In genomic region chr6:131135244-131136020, GRCh38 we compare ENCODE assay signal across 1 cellular context.
TF ChIP-seq lines count a peak whose summit lies in the region.

Gene AKAP7, plus strand, starts transcription at chr6:131135467. Its CDS starts 297 bp downstream, at chr6:131135764.

TF ChIP-seq in HepG2, 621 proteins besides CTCF, POLR2A, EP300 and RAD21 (continued from another document and continues in another):
- TF ChIP-seq DMTF1 (CRISPR knock-in tag; IDR thresholded peaks at IDR 0.05) (no peak; the same call in 1 of the 2 replicates), ZNF574 (CRISPR knock-in tag; IDR thresholded peaks at IDR 0.05) (peak; percentile 44; the same call in 1 of the 2 replicates), ZNF468 (CRISPR knock-in tag; IDR thresholded peaks at IDR 0.05) (no peak), MTF2 (CRISPR knock-in tag; IDR thresholded peaks at IDR 0.05; ENCODE audit: borderline replicate concordance) (peak; percentile 56; the same call in 1 of the 2 replicates), BRD4 (CRISPR knock-in tag; IDR thresholded peaks at IDR 0.05) (peak; percentile 84), ZNF160 (CRISPR knock-in tag; IDR thresholded peaks at IDR 0.05) (no peak), ZNF513 (CRISPR knock-in tag; conservative IDR thresholded peaks at IDR 0.05) (peak; percentile 38; the same call in 1 of the 2 replicates), ATF3 (CRISPR knock-in tag; IDR thresholded peaks at IDR 0.05) (peak; percentile 42; the same call in 1 of the 2 replicates), PBX2 (CRISPR knock-in tag; IDR thresholded peaks at IDR 0.05) (no peak), FOXP1 (IDR thresholded peaks at IDR 0.05) (no peak), FOXP1 (CRISPR knock-in tag; IDR thresholded peaks at IDR 0.05) (no peak), HCFC1 (IDR thresholded peaks at IDR 0.05; ENCODE audit: low read depth, low read length) (no peak), ZNF18 (CRISPR knock-in tag; IDR thresholded peaks at IDR 0.05; ENCODE audit: insufficient replicate concordance) (no peak), HNRNPK (IDR thresholded peaks at IDR 0.05; ENCODE audit: low read depth, low read length, poor library complexity, severe bottlenecking) (no peak), ZBTB8A (CRISPR knock-in tag; IDR thresholded peaks at IDR 0.05; ENCODE audit: borderline replicate concordance, low read depth) (no peak), CBX1 (IDR thresholded peaks at IDR 0.05; ENCODE audit: low read depth) (peak; percentile 13), ZNF263 (CRISPR knock-in tag; IDR thresholded peaks at IDR 0.05) (no peak), PITX1 (CRISPR knock-in tag; IDR thresholded peaks at IDR 0.05) (no peak), PLRG1 (conservative IDR thresholded peaks at IDR 0.05) (no peak), ZNF552 (CRISPR knock-in tag; IDR thresholded peaks at IDR 0.05; ENCODE audit: borderline replicate concordance) (no peak), THAP11 (CRISPR knock-in tag; IDR thresholded peaks at IDR 0.05) (no peak), ZNF143 (CRISPR knock-in tag; IDR thresholded peaks at IDR 0.05) (no peak; the same call in 1 of the 2 replicates), HHEX (CRISPR knock-in tag; IDR thresholded peaks at IDR 0.05) (no peak), ZNF460 (CRISPR knock-in tag; IDR thresholded peaks at IDR 0.05; ENCODE audit: borderline replicate concordance) (no peak), MXD3 (CRISPR knock-in tag; IDR thresholded peaks at IDR 0.05) (peak; percentile 75), ZNF431 (CRISPR knock-in tag; IDR thresholded peaks at IDR 0.05; ENCODE audit: borderline replicate concordance, low read depth) (peak; percentile 57; the same call in 1 of the 2 replicates), ZNF614 (CRISPR knock-in tag; IDR thresholded peaks at IDR 0.05; ENCODE audit: borderline replicate concordance) (no peak), ZFP36L1 (CRISPR knock-in tag; IDR thresholded peaks at IDR 0.05) (no peak), NR2F1 (CRISPR knock-in tag; IDR thresholded peaks at IDR 0.05) (no peak), RFX3 (CRISPR knock-in tag; IDR thresholded peaks at IDR 0.05) (no peak), ZNF720 (CRISPR knock-in tag; IDR thresholded peaks at IDR 0.05) (no peak), RAD51 (IDR thresholded peaks at IDR 0.05; ENCODE audit: borderline replicate concordance) (no peak), PRMT3 (CRISPR knock-in tag; IDR thresholded peaks at IDR 0.05; ENCODE audit: borderline replicate concordance, low read depth) (peak; percentile 79; the same call in 1 of the 2 replicates), MED8 (CRISPR knock-in tag; IDR thresholded peaks at IDR 0.05; ENCODE audit: insufficient replicate concordance) (peak; percentile 71), GRHL1 (CRISPR knock-in tag; conservative IDR thresholded peaks at IDR 0.05) (no peak), ZBTB33 (CRISPR knock-in tag; IDR thresholded peaks at IDR 0.05) (no peak), ZNF138 (CRISPR knock-in tag; IDR thresholded peaks at IDR 0.05; ENCODE audit: low read depth) (peak; percentile 90; the same call in 1 of the 2 replicates), AHR (CRISPR knock-in tag; IDR thresholded peaks at IDR 0.05) (peak; percentile 73; the same call in 1 of the 2 replicates), RFXAP (CRISPR knock-in tag; IDR thresholded peaks at IDR 0.05; ENCODE audit: borderline replicate concordance) (peak; percentile 36; the same call in 1 of the 2 replicates), ARID2 (CRISPR knock-in tag; IDR thresholded peaks at IDR 0.05; ENCODE audit: borderline replicate concordance) (peak; percentile 87; the same call in 1 of the 2 replicates), GTF2F1 (IDR thresholded peaks at IDR 0.05; ENCODE audit: low read length) (no peak), MAFK (conservative IDR thresholded peaks at IDR 0.05 in 1 of 2, IDR thresholded peaks at IDR 0.05 in 1 of 2; ENCODE audit: low read length in 2 of 2) (no peak), ZNF30 (CRISPR knock-in tag; IDR thresholded peaks at IDR 0.05) (no peak), ZNF44 (CRISPR knock-in tag; IDR thresholded peaks at IDR 0.05) (no peak), ZMAT3 (CRISPR knock-in tag; conservative IDR thresholded peaks at IDR 0.05) (no peak; the same call in 1 of the 2 replicates), JUN (CRISPR knock-in tag; IDR thresholded peaks at IDR 0.05) (no peak), KAT8 (CRISPR knock-in tag; IDR thresholded peaks at IDR 0.05) (peak; percentile 77; the same call in 1 of the 2 replicates), MZF1 (CRISPR knock-in tag; IDR thresholded peaks at IDR 0.05; ENCODE audit: borderline replicate concordance) (no peak), ZFY (CRISPR knock-in tag; IDR thresholded peaks at IDR 0.05) (peak; percentile 98), ZFP37 (CRISPR knock-in tag; IDR thresholded peaks at IDR 0.05; ENCODE audit: borderline replicate concordance) (no peak), HNRNPUL1 (IDR thresholded peaks at IDR 0.05; ENCODE audit: low read depth, low read length) (no peak), FLYWCH1 (CRISPR knock-in tag; IDR thresholded peaks at IDR 0.05) (no peak), HNF4G (IDR thresholded peaks at IDR 0.05; ENCODE audit: borderline replicate concordance, low read depth, low read length) (no peak; the same call in 1 of the 2 replicates), HNF4G (CRISPR knock-in tag; IDR thresholded peaks at IDR 0.05; ENCODE audit: borderline replicate concordance, low read depth) (no peak), PBX3 (CRISPR knock-in tag; IDR thresholded peaks at IDR 0.05; ENCODE audit: borderline replicate concordance) (no peak), JUND (CRISPR knock-in tag; IDR thresholded peaks at IDR 0.05) (no peak)
